In genomic region chr3:194397757-194398312, GRCh38 we compare ENCODE assay signal across 10 cellular contexts. TPM values are rescaled to one million over a fixed set of nuclear protein-coding genes. Genes with fewer than 3 reads are reported as not detected.
A peak's percentile ranks its signal among the peaks of the same experiment; 100 is the strongest.
DNase-seq lines count a peak whose midpoint lies in the region; ATAC-seq and TF ChIP-seq lines count a peak whose summit lies in the region.
"Had no signal": no experiment of that assay in that cellular context is flagged by ENCODE, and none has a peak within 500 bp of the region (broad histone marks: within the 10 kb centered on the region; RNA-seq: fewer than 3 reads in every experiment).

No MANE protein-coding gene starts in this region.

- peak overlapping the region; percentile 81 for H3K27ac ChIP-seq in naive thymus-derived CD4-positive, alpha-beta T cell (ENCODE audit: low read depth, low read length)
- H3K27ac ChIP-seq: HL-60 had no signal

- H3K27me3 ChIP-seq in naive thymus-derived CD4-positive, alpha-beta T cell (ENCODE audit: control insufficient read depth in 2 of 2, insufficient read depth in 2 of 2, low read length in 2 of 2): no peaks in the 10 kb centered on the region

- H3K9me3 Mint-ChIP-seq in CD14-positive monocyte: peaks cover 0 to 11% (median 4%) of the 10 kb centered on the region in 7 donors
- no peaks in the 10 kb centered on the region for H3K9me3 Mint-ChIP-seq in T-helper 1 cell treated with Interleukin-12 subunit alpha and Interleukin-12 subunit beta and Interleukin-4 antibody, amounts not matched to agents 30 μg/mL and 1 μg/mL, for 36 hours
- H3K9me3 Mint-ChIP-seq in naive thymus-derived CD4-positive, alpha-beta T cell: peaks cover 0 to 4% (median 0%) of the 10 kb centered on the region in 11 donors

- H3K4me3 Mint-ChIP-seq in CD14-positive monocyte: peak overlapping the region; percentile 65 to 87
- H3K4me3 Mint-ChIP-seq in T-helper 1 cell treated with Interleukin-12 subunit alpha and Interleukin-12 subunit beta and Interleukin-4 antibody, amounts not matched to agents 30 μg/mL and 1 μg/mL, for 36 hours: peak overlapping the region; percentile 80
- peak overlapping the region; percentile 86 to 98 (median 91) for H3K4me3 Mint-ChIP-seq in naive thymus-derived CD4-positive, alpha-beta T cell

- H3K27ac Mint-ChIP-seq in CD14-positive monocyte: peak overlapping the region in 1 of 7 donors; percentile 57
- H3K27ac Mint-ChIP-seq in T-helper 1 cell treated with Interleukin-12 subunit alpha and Interleukin-12 subunit beta and Interleukin-4 antibody, amounts not matched to agents 30 μg/mL and 1 μg/mL, for 36 hours: peak overlapping the region; percentile 86
- H3K27ac Mint-ChIP-seq in naive thymus-derived CD4-positive, alpha-beta T cell: peak overlapping the region; percentile 87 to 98 (median 90)

- H3K36me3 Mint-ChIP-seq in CD14-positive monocyte: no peaks in the 10 kb centered on the region
- H3K36me3 Mint-ChIP-seq in T-helper 1 cell treated with Interleukin-12 subunit alpha and Interleukin-12 subunit beta and Interleukin-4 antibody, amounts not matched to agents 30 μg/mL and 1 μg/mL, for 36 hours (ENCODE audit: low read depth): no peaks in the 10 kb centered on the region
- peaks cover 0 to 7% (median 0%) of the 10 kb centered on the region in 5 donors for H3K36me3 Mint-ChIP-seq in naive thymus-derived CD4-positive, alpha-beta T cell

- peaks cover 27% of the 10 kb centered on the region for H3K4me1 Mint-ChIP-seq in CD14-positive monocyte
- H3K4me1 Mint-ChIP-seq in T-helper 1 cell treated with Interleukin-12 subunit alpha and Interleukin-12 subunit beta and Interleukin-4 antibody, amounts not matched to agents 30 μg/mL and 1 μg/mL, for 36 hours (ENCODE audit: low read depth): peaks cover 44% of the 10 kb centered on the region
- H3K4me1 Mint-ChIP-seq in naive thymus-derived CD4-positive, alpha-beta T cell: peaks cover 34 to 64% (median 47%) of the 10 kb centered on the region in 7 donors

- no peaks in the 10 kb centered on the region for H3K36me3 ChIP-seq in naive thymus-derived CD4-positive, alpha-beta T cell (ENCODE audit: control insufficient read depth in 2 of 3, insufficient read depth in 3 of 3, low read length in 3 of 3)

- H3K9me3 ChIP-seq in naive thymus-derived CD4-positive, alpha-beta T cell (ENCODE audit: control insufficient read depth in 2 of 3, low read length in 3 of 3): no peaks in the 10 kb centered on the region

- H3K4me1 ChIP-seq in naive thymus-derived CD4-positive, alpha-beta T cell (ENCODE audit: control insufficient read depth in 2 of 2, insufficient read depth in 2 of 2, low read length in 2 of 2): peaks cover 4 to 26% of the 10 kb centered on the region in 2 donors

- CTCF ChIA-PET in naive thymus-derived CD4-positive, alpha-beta T cell (lab: Charles Lee): interaction anchor here (0.6 to 15.5 kb wide), 5 partner anchors 9 to 89 kb away, joined by 3 to 256 read pairs (median 3); no protein-coding TSS in a partner anchor

- POLR2A ChIA-PET in naive thymus-derived CD4-positive, alpha-beta T cell (lab: Charles Lee): interaction anchor here (0.5 to 2.6 kb wide), 19 partner anchors 9 to 1920 kb away, joined by 3 to 12 read pairs (median 5); partner anchors contain the start of genes DYNLT2B and HES1

- ATAC-seq in naive thymus-derived CD4-positive, alpha-beta T cell: peak; percentile 14
- ATAC-seq in GM21447 (IDR thresholded peaks at IDR 0.05; ENCODE audit: unreplicated experiment): no peak

- intact Hi-C loops in CD14-positive monocyte (cut with micrococcal nuclease): loop anchor here in 1 of 2 donors (5.0 kb wide), 1 partner anchor 66 kb away; no protein-coding TSS in a partner anchor
- intact Hi-C loops in naive thymus-derived CD4-positive, alpha-beta T cell (cut with micrococcal nuclease): loop anchor here (1.0 to 10.0 kb wide), 7 partner anchors 65 to 1137 kb away; partner anchors contain the start of gene HES1 (in 1 of the 2)

- H3K4me3 ChIP-seq in cardiac fibroblast (replicated peaks in 1 of 2; ENCODE audit: low read depth in 2 of 2, low read length in 2 of 2): peak overlapping the region; percentile 3 to 21
- peak overlapping the region; percentile 73 for H3K4me3 ChIP-seq in naive thymus-derived CD4-positive, alpha-beta T cell (ENCODE audit: low read length)

- peaks cover 57 to 61% (median 59%) of the 10 kb centered on the region in 3 donors for H3K27me3 Mint-ChIP-seq in CD14-positive monocyte (ENCODE audit: low read depth in 3 of 3)
- H3K27me3 Mint-ChIP-seq in T-helper 1 cell treated with Interleukin-12 subunit alpha and Interleukin-12 subunit beta and Interleukin-4 antibody, amounts not matched to agents 30 μg/mL and 1 μg/mL, for 36 hours (ENCODE audit: low read depth): peaks cover 9% of the 10 kb centered on the region
- H3K27me3 Mint-ChIP-seq in naive thymus-derived CD4-positive, alpha-beta T cell: peaks cover 0 to 21% (median 0%) of the 10 kb centered on the region in 5 donors

- no peak for TF ChIP-seq CTCF in CD14-positive monocyte (IDR thresholded peaks at IDR 0.05)
- TF ChIP-seq CTCF in cardiac fibroblast (IDR thresholded peaks at IDR 0.05; ENCODE audit: low read depth, low read length): no peak

- DNase-seq in CD14-positive monocyte (ENCODE audit: low spot score) (no peak), cardiac fibroblast (ENCODE audit: low read depth in 2 of 2) (no peak), foreskin melanocyte (no peak), hypothalamus (lab: John Stamatoyannopoulos, UW) (no peak), HK-2 (ENCODE audit: unreplicated experiment) (no peak)
- peak in 7 of 9 donors; percentile 10 to 55 (median 31) for DNase-seq in naive thymus-derived CD4-positive, alpha-beta T cell
- DNase-seq: foreskin fibroblast had no signal

RNA-seq across cellular contexts. Expression of gene GP5, which starts 1.2 kb away (rescaled TPM):
- polyA plus RNA-seq in CD14-positive monocyte: under 1 TPM in 1 of 2 donors, not detected in 1; 0.12 TPM
- 10 to 100 TPM in 2 of 5 experiments, 1 to 10 TPM in 3; 1.4 to 11.3 (median 9.6) TPM for total RNA-seq in naive thymus-derived CD4-positive, alpha-beta T cell
- 1 to 10 TPM; 3.8 to 6.1 TPM for polyA plus RNA-seq in naive thymus-derived CD4-positive, alpha-beta T cell

RNA-seq across cellular contexts. Expression of gene LRRC15, which starts 28.3 kb away (rescaled TPM):
- not detected for polyA plus RNA-seq in CD14-positive monocyte
- not detected for total RNA-seq in naive thymus-derived CD4-positive, alpha-beta T cell
- not detected for polyA plus RNA-seq in naive thymus-derived CD4-positive, alpha-beta T cell

RNA-seq across cellular contexts. Expression of gene CPN2, which starts 46.7 kb away (rescaled TPM):
- polyA plus RNA-seq in CD14-positive monocyte: not detected
- total RNA-seq in naive thymus-derived CD4-positive, alpha-beta T cell: not detected
- not detected for polyA plus RNA-seq in naive thymus-derived CD4-positive, alpha-beta T cell

Comparison
In these comparisons a context has a peak if more than half of its experiments do, and no peak if none do; other contexts are left out.
1. DNase-seq: peak in naive thymus-derived CD4-positive, alpha-beta T cell (7 of 9); none in CD14-positive monocyte (single experiment), cardiac fibroblast (0 of 2), foreskin melanocyte (single experiment), hypothalamus (0 of 51) and HK-2 (single experiment).
2. RNA of gene GP5, which starts 1.2 kb away (polyA plus RNA-seq): 3.8 to 6.1 TPM in naive thymus-derived CD4-positive, alpha-beta T cell; 0.12 TPM in CD14-positive monocyte; every median in the first group is over 4 times any median in the second.
3. Peak in every context shown above with its lines, with median percentiles within 50 percentile points of each other: H3K4me3 Mint-ChIP-seq.